In the genomic region with DNA sequence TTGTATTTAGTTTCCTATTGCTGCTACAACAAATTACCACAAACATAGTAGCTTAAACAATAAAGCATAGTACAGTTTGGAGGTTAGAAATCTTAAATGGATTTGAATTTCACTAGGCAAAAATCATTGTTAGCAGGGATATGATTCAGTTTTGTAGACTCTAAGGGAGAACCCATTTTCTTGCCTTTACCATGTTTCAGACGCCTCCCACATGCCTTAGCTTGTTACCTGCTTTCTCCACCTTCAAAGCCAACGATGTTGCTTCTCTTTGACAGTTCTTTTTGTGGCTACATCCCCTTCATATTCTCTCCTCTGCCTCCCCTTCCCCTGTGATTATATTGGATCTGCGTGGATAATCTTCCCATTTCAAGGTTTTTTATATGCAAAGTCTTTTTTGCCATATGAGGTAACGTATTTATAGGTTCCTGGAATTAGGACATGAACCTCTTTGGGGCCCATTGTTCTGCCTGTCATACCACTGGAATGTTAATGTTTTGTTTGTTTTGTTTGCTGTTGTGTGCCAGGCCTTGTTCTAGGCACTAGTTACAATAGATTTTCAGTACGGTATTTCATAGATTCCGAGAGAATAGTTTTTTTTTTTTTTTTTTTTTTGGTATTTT, we compare ENCODE assay signal across 21 cellular contexts. TPM values are rescaled to one million over a fixed set of nuclear protein-coding genes. Genes with fewer than 3 reads are reported as not detected.
DNase-seq lines count a peak whose midpoint lies in the region; ATAC-seq, FAIRE-seq and TF ChIP-seq lines count a peak whose summit lies in the region.
"Had no signal": no experiment of that assay in that cellular context is flagged by ENCODE, and none has a peak within 500 bp of the region (broad histone marks: within the 10 kb centered on the region; RNA-seq: fewer than 3 reads in every experiment).

No MANE protein-coding gene starts in this region.

- H3K9ac ChIP-seq in keratinocyte (ENCODE audit: control insufficient read depth, extremely low read depth, insufficient read depth, low read length) = no peak overlapping the region

- no peak for ATAC-seq in GM21447 (IDR thresholded peaks at IDR 0.05; ENCODE audit: unreplicated experiment)
- ATAC-seq: activated T-cell treated with anti-CD3 and anti-CD28 coated beads, Interleukin-2, amount 50 U/mL, for 4 hours; heart right ventricle had no signal

- H3K27me3 ChIP-seq in keratinocyte (ENCODE audit: control insufficient read depth, extremely low read depth, insufficient read depth, low read length) (no peaks in the 10 kb centered on the region), ascending aorta (no peaks in the 10 kb centered on the region)
- H3K27me3 ChIP-seq: heart right ventricle had no signal

- dilution Hi-C loops in keratinocyte (cut with MboI; ENCODE audit: extremely low pct_ligation_motif_present, low sequenced_read_pairs) = no loop called here

- no peak overlapping the region for H3K4me2 ChIP-seq in keratinocyte (ENCODE audit: control insufficient read depth, extremely low read depth, insufficient read depth, low read depth, low read length)
- H3K4me2 ChIP-seq: PC-9 had no signal

- H3K4me3 Mint-ChIP-seq in activated naive CD4-positive, alpha-beta T cell treated with anti-CD3 and anti-CD28 coated beads, Interleukin-2, amount 50 U/mL, for 24 hours = no peak overlapping the region
- H3K4me3 Mint-ChIP-seq in activated naive CD4-positive, alpha-beta T cell treated with anti-CD3 and anti-CD28 coated beads, Interleukin-2, amount 10 ng/mL, durations not matched to agents 7 days and 5 days = no peak overlapping the region
- H3K4me3 Mint-ChIP-seq: activated T-cell treated with anti-CD3 and anti-CD28 coated beads, Interleukin-2, amount 50 U/mL, for 4 hours; CD4-positive, alpha-beta memory T cell; memory B cell; nephron had no signal

- H3K27ac ChIP-seq in caudate nucleus (ENCODE audit: low read depth, low read length) (peak overlapping the region; percentile 84), keratinocyte (ENCODE audit: control insufficient read depth, insufficient read depth, low read length) (no peak overlapping the region), temporal lobe (ENCODE audit: low read depth, low read length) (peak overlapping the region; percentile 65), ascending aorta (no peak overlapping the region)
- H3K27ac ChIP-seq: heart right ventricle, PC-9, SK-N-MC had no signal

- no peaks in the 10 kb centered on the region for H3K9me3 ChIP-seq in keratinocyte (ENCODE audit: control insufficient read depth, low read depth, low read length)
- H3K9me3 ChIP-seq in ascending aorta = no peaks in the 10 kb centered on the region
- H3K9me3 ChIP-seq: heart right ventricle had no signal

- DNase-seq in activated naive CD4-positive, alpha-beta T cell treated with anti-CD3 and anti-CD28 coated beads, Interleukin-2, amount 10 ng/mL, durations not matched to agents 7 days and 5 days = no peak
- DNase-seq in caudate nucleus (lab: John Stamatoyannopoulos, UW) (peak in 2 of 61 donors; percentile 9 to 32), keratinocyte (ENCODE audit: low read depth, low spot score) (no peak), D341Med (ENCODE audit: low spot score) (no peak), ascending aorta (ENCODE audit: low spot score in 2 of 2) (no peak)
- DNase-seq: activated CD4-positive, alpha-beta T cell treated with anti-CD3 and anti-CD28 coated beads for 4 hours; activated T-cell treated with anti-CD3 and anti-CD28 coated beads, Interleukin-2, amount 50 U/mL, for 4 hours; CD4-positive, alpha-beta memory T cell; DMS79 treated with DMSO at 0.1 percent for 48 hours; erythroblast; heart right ventricle; NCI-H1417 treated with DMSO at 0.1 percent for 48 hours; PC-9; stimulated activated naive CD4-positive, alpha-beta T cell had no signal

- peaks cover 34% of the 10 kb centered on the region for H3K4me1 Mint-ChIP-seq in activated naive CD4-positive, alpha-beta T cell treated with anti-CD3 and anti-CD28 coated beads, Interleukin-2, amount 50 U/mL, for 24 hours
- H3K4me1 Mint-ChIP-seq in activated naive CD4-positive, alpha-beta T cell treated with anti-CD3 and anti-CD28 coated beads, Interleukin-2, amount 10 ng/mL, durations not matched to agents 7 days and 5 days = no peaks in the 10 kb centered on the region

- FAIRE-seq in keratinocyte (lab: Jason Lieb, UNC) = peak; percentile 53
- FAIRE-seq: GM18507 had no signal

- no peaks in the 10 kb centered on the region for H3K9me1 ChIP-seq in keratinocyte (ENCODE audit: control insufficient read depth, extremely low read depth, insufficient read depth, low read length)

- TF ChIP-seq CTCF in keratinocyte (optimal IDR thresholded peaks at IDR 0.05 in 1 of 3, IDR thresholded peaks at IDR 0.05 in 1 of 3, conservative IDR thresholded peaks at IDR 0.05 in 1 of 3; ENCODE audit: extremely low read depth in 1 of 3, insufficient read depth in 2 of 3, low read length in 3 of 3) = no peak
- TF ChIP-seq CTCF in ascending aorta (IDR thresholded peaks at IDR 0.05) = no peak

- no peaks in the 10 kb centered on the region for H3K9me3 Mint-ChIP-seq in activated naive CD4-positive, alpha-beta T cell treated with anti-CD3 and anti-CD28 coated beads, Interleukin-2, amount 50 U/mL, for 24 hours
- H3K9me3 Mint-ChIP-seq in activated naive CD4-positive, alpha-beta T cell treated with anti-CD3 and anti-CD28 coated beads, Interleukin-2, amount 10 ng/mL, durations not matched to agents 7 days and 5 days = no peaks in the 10 kb centered on the region
- H3K9me3 Mint-ChIP-seq: activated T-cell treated with anti-CD3 and anti-CD28 coated beads, Interleukin-2, amount 50 U/mL, for 4 hours; CD4-positive, alpha-beta memory T cell; memory B cell; nephron had no signal

- H2AFZ ChIP-seq in keratinocyte (ENCODE audit: control insufficient read depth, low read length) = no peak overlapping the region
- H2AFZ ChIP-seq: PC-9 had no signal

- intact Hi-C loops in ascending aorta (cut with DNase I) = no loop called here

- no peaks in the 10 kb centered on the region for H3K27me3 Mint-ChIP-seq in activated naive CD4-positive, alpha-beta T cell treated with anti-CD3 and anti-CD28 coated beads, Interleukin-2, amount 50 U/mL, for 24 hours
- no peaks in the 10 kb centered on the region for H3K27me3 Mint-ChIP-seq in activated naive CD4-positive, alpha-beta T cell treated with anti-CD3 and anti-CD28 coated beads, Interleukin-2, amount 10 ng/mL, durations not matched to agents 7 days and 5 days
- H3K27me3 Mint-ChIP-seq: CD4-positive, alpha-beta memory T cell; memory B cell had no signal

- peaks cover 9% of the 10 kb centered on the region for H3K36me3 Mint-ChIP-seq in activated naive CD4-positive, alpha-beta T cell treated with anti-CD3 and anti-CD28 coated beads, Interleukin-2, amount 50 U/mL, for 24 hours
- peaks cover 31% of the 10 kb centered on the region for H3K36me3 Mint-ChIP-seq in activated naive CD4-positive, alpha-beta T cell treated with anti-CD3 and anti-CD28 coated beads, Interleukin-2, amount 10 ng/mL, durations not matched to agents 7 days and 5 days

- H3K4me1 ChIP-seq in keratinocyte (ENCODE audit: control insufficient read depth, extremely low read depth, insufficient read depth, low read length) = no peaks in the 10 kb centered on the region
- H3K4me1 ChIP-seq in ascending aorta = no peaks in the 10 kb centered on the region

- peaks cover 0 to 23% of the 10 kb centered on the region in 2 experiments for H3K36me3 ChIP-seq in keratinocyte (ENCODE audit: control insufficient read depth in 2 of 2, extremely low read depth in 1 of 2, insufficient read depth in 2 of 2, low read length in 2 of 2)
- peaks cover 0 to 8% of the 10 kb centered on the region in 2 donors for H3K36me3 ChIP-seq in ascending aorta

- CTCF ChIA-PET in activated naive CD4-positive, alpha-beta T cell treated with anti-CD3 and anti-CD28 coated beads, Interleukin-2, amount 10 ng/mL, durations not matched to agents 7 days and 5 days (lab: Charles Lee) = interaction anchor here (1.1 to 1.2 kb wide), 2 partner anchors 24 to 36 kb away, joined by 3 read pairs; no protein-coding TSS in a partner anchor

- no peak overlapping the region for H3K4me3 ChIP-seq in keratinocyte (ENCODE audit: control insufficient read depth in 2 of 3, extremely low read depth in 1 of 3, insufficient read depth in 2 of 3, low read depth in 1 of 3, low read length in 3 of 3)
- no peak overlapping the region for H3K4me3 ChIP-seq in ascending aorta
- H3K4me3 ChIP-seq: heart right ventricle, PC-9, SK-N-MC had no signal

- peaks cover 71% of the 10 kb centered on the region for H3K79me2 ChIP-seq in keratinocyte (ENCODE audit: control insufficient read depth, insufficient read depth, low read length)

- peak overlapping the region; percentile 47 for H3K27ac Mint-ChIP-seq in activated naive CD4-positive, alpha-beta T cell treated with anti-CD3 and anti-CD28 coated beads, Interleukin-2, amount 50 U/mL, for 24 hours
- H3K27ac Mint-ChIP-seq in activated naive CD4-positive, alpha-beta T cell treated with anti-CD3 and anti-CD28 coated beads, Interleukin-2, amount 10 ng/mL, durations not matched to agents 7 days and 5 days = no peak overlapping the region
- H3K27ac Mint-ChIP-seq: memory B cell, nephron had no signal

- no peaks in the 10 kb centered on the region for H4K20me1 ChIP-seq in keratinocyte (ENCODE audit: control insufficient read depth, extremely low read depth, insufficient read depth, low read length)

RNA-seq across cellular contexts. Expression of a gene that starts 54.1 kb away (rescaled TPM):
- polyA plus RNA-seq in keratinocyte = 36.4 to 77.0 TPM (median 36.6 TPM) in 3 replicates
- polyA plus RNA-seq in keratinocyte (2011; ENCODE audit: low read depth) = 20.2 TPM
- 16.9 and 29.8 TPM in 2 replicates for polyA plus RNA-seq in keratinocyte (2011; cell fraction: cytosol; rRNA removed)
- polyA plus RNA-seq in keratinocyte (2011; cell fraction: nucleus; rRNA removed) = 78.6 and 113 TPM in 2 replicates
- 19.2 and 28.7 TPM in 2 replicates for polyA plus RNA-seq in keratinocyte (2012; ENCODE audit: low replicate concordance)
- polyA minus RNA-seq in keratinocyte = 29.7 to 89.0 TPM (median 46.3 TPM) in 3 replicates
- 22.8 TPM for polyA minus RNA-seq in keratinocyte (2011; cell fraction: cytosol; rRNA and poly(A)+ RNA removed)
- 56.0 and 111 TPM in 2 replicates for polyA minus RNA-seq in keratinocyte (2011; cell fraction: nucleus; rRNA and poly(A)+ RNA removed)
- total RNA-seq in temporal lobe = 66.9 TPM
- total RNA-seq in ascending aorta = 22.8 TPM

Comparison
In these comparisons a context has a peak if more than half of its experiments do, and no peak if none do; other contexts are left out.
1. H3K27ac ChIP-seq: peak in caudate nucleus (single experiment) and temporal lobe (single experiment); none in keratinocyte (single experiment) and ascending aorta (0 of 2).